ENCODE assay signal across 21 cellular contexts in the genomic region with DNA sequence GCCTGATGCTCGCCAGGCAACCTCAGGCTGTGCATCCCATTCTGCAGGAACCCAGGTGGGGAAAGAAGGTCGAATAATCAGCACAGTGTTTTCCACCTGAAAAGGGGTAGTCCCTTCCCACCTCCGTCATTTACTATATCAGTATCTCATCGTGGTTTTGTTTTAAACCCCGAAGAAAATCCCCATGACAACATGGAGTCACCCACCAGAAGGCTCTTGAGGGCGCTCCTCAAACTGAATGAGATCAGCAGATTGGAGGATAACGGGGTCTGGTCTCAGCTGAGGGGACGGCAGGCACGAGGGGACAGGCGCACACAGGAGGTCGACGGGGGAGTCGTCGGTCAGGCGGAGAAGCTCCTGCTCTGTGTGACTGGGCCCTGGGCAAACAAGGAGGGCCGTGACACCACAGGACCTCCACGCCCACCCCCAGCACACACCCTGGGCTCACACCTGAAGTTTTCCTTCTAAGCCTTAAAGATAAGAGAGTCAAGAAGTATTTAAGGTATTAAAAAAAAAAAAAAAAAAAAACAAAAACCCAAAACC. TPM values are rescaled to one million over a fixed set of nuclear protein-coding genes. Genes with fewer than 3 reads are reported as not detected.
DNase-seq lines count a peak whose midpoint lies in the region; ATAC-seq lines count a peak whose summit lies in the region.
"Had no signal": no experiment of that assay in that cellular context is flagged by ENCODE, and none has a peak within 500 bp of the region (broad histone marks: within the 10 kb centered on the region; RNA-seq: fewer than 3 reads in every experiment).

No MANE protein-coding gene starts in this region.

- H3K27ac Mint-ChIP-seq in activated naive CD4-positive, alpha-beta T cell treated with anti-CD3 and anti-CD28 coated beads for 36 hours: peak overlapping the region; percentile 86
- no peak overlapping the region for H3K27ac Mint-ChIP-seq in activated naive CD4-positive, alpha-beta T cell treated with anti-CD3 and anti-CD28 coated beads, Interleukin-2, amount 10 ng/mL, durations not matched to agents 7 days and 5 days
- H3K27ac Mint-ChIP-seq in activated T-cell treated with anti-CD3 and anti-CD28 coated beads, Interleukin-2, amount 50 U/mL, for 72 hours: peak overlapping the region; percentile 77
- peak overlapping the region; percentile 97 for H3K27ac Mint-ChIP-seq in stimulated activated naive B cell treated with anti-CD40 and anti-IgM and Interleukin-4, amounts not matched to agents 10 μg/mL and 1 μg/mL and 100 μg/mL, for 72 hours

- intact Hi-C loops in activated naive CD4-positive, alpha-beta T cell treated with anti-CD3 and anti-CD28 coated beads for 36 hours (cut with micrococcal nuclease): no loop called here

- CTCF ChIA-PET in activated naive CD4-positive, alpha-beta T cell treated with anti-CD3 and anti-CD28 coated beads for 36 hours (lab: Charles Lee): no interaction called here
- CTCF ChIA-PET in activated naive CD4-positive, alpha-beta T cell treated with anti-CD3 and anti-CD28 coated beads, Interleukin-2, amount 10 ng/mL, durations not matched to agents 7 days and 5 days (lab: Charles Lee): interaction anchor here (1.0 kb wide), 1 partner anchor 35 kb away, joined by 3 read pairs; no protein-coding TSS in a partner anchor

- DNase-seq in activated naive CD4-positive, alpha-beta T cell treated with anti-CD3 and anti-CD28 coated beads for 36 hours: peak; percentile 38
- DNase-seq in activated naive CD4-positive, alpha-beta T cell treated with anti-CD3 and anti-CD28 coated beads, Interleukin-2, amount 10 ng/mL, durations not matched to agents 7 days and 5 days: no peak
- peak; percentile 11 to 41 for DNase-seq in activated T-cell treated with anti-CD3 and anti-CD28 coated beads, Interleukin-2, amount 50 U/mL, for 72 hours
- peak; percentile 35 for DNase-seq in mesenteric fat pad (ENCODE audit: low spot score)
- peak; percentile 27 for DNase-seq in stimulated activated naive B cell treated with anti-CD40 and anti-IgM and Interleukin-4, amounts not matched to agents 10 μg/mL and 1 μg/mL and 100 μg/mL, for 72 hours
- DNase-seq in NCI-H1436 treated with DMSO at 0.1 percent for 48 hours (lab: John Stamatoyannopoulos, UW): no peak
- no peak for DNase-seq in occipital lobe (lab: John Stamatoyannopoulos, UW)
- DNase-seq: activated effector memory CD4-positive, alpha-beta T cell treated with Interleukin-2 at 50 U/mL for 16 hours; Calu3; colonic mucosa; DND-41; effector memory CD4-positive, alpha-beta T cell; foreskin keratinocyte; left colon; NCI-H1048; NCI-H187 treated with DMSO at 0.1 percent for 48 hours; NCI-H526 treated with DMSO at 0.1 percent for 48 hours; stimulated activated CD4-positive, alpha-beta T cell treated with anti-CD3 and anti-CD28 coated beads, Interleukin-4, amount 100 ng/mL, for 4 hours; trophoblast cell had no signal

- H3K4me1 Mint-ChIP-seq in activated naive CD4-positive, alpha-beta T cell treated with anti-CD3 and anti-CD28 coated beads for 36 hours (ENCODE audit: low read depth): peaks cover 13% of the 10 kb centered on the region
- peaks cover 10% of the 10 kb centered on the region for H3K4me1 Mint-ChIP-seq in activated naive CD4-positive, alpha-beta T cell treated with anti-CD3 and anti-CD28 coated beads, Interleukin-2, amount 10 ng/mL, durations not matched to agents 7 days and 5 days
- H3K4me1 Mint-ChIP-seq in activated T-cell treated with anti-CD3 and anti-CD28 coated beads, Interleukin-2, amount 50 U/mL, for 72 hours (ENCODE audit: low read depth): peaks cover 30% of the 10 kb centered on the region
- peaks cover 23 to 50% of the 10 kb centered on the region in 2 donors for H3K4me1 Mint-ChIP-seq in stimulated activated naive B cell treated with anti-CD40 and anti-IgM and Interleukin-4, amounts not matched to agents 10 μg/mL and 1 μg/mL and 100 μg/mL, for 72 hours

- H3K36me3 Mint-ChIP-seq in activated naive CD4-positive, alpha-beta T cell treated with anti-CD3 and anti-CD28 coated beads for 36 hours (ENCODE audit: low read depth): peaks cover 64% of the 10 kb centered on the region
- H3K36me3 Mint-ChIP-seq in activated naive CD4-positive, alpha-beta T cell treated with anti-CD3 and anti-CD28 coated beads, Interleukin-2, amount 10 ng/mL, durations not matched to agents 7 days and 5 days: peaks cover 85% of the 10 kb centered on the region
- H3K36me3 Mint-ChIP-seq in activated T-cell treated with anti-CD3 and anti-CD28 coated beads, Interleukin-2, amount 50 U/mL, for 72 hours (ENCODE audit: insufficient read depth in 2 of 2): peaks cover 17 to 38% of the 10 kb centered on the region in 2 donors
- H3K36me3 Mint-ChIP-seq in stimulated activated naive B cell treated with anti-CD40 and anti-IgM and Interleukin-4, amounts not matched to agents 10 μg/mL and 1 μg/mL and 100 μg/mL, for 72 hours: peaks cover 62 to 71% of the 10 kb centered on the region in 2 donors

- no peaks in the 10 kb centered on the region for H3K27me3 Mint-ChIP-seq in activated naive CD4-positive, alpha-beta T cell treated with anti-CD3 and anti-CD28 coated beads for 36 hours (ENCODE audit: low read depth)
- H3K27me3 Mint-ChIP-seq in activated naive CD4-positive, alpha-beta T cell treated with anti-CD3 and anti-CD28 coated beads, Interleukin-2, amount 10 ng/mL, durations not matched to agents 7 days and 5 days: no peaks in the 10 kb centered on the region
- H3K27me3 Mint-ChIP-seq in activated T-cell treated with anti-CD3 and anti-CD28 coated beads, Interleukin-2, amount 50 U/mL, for 72 hours (ENCODE audit: low read depth): no peaks in the 10 kb centered on the region
- no peaks in the 10 kb centered on the region for H3K27me3 Mint-ChIP-seq in stimulated activated naive B cell treated with anti-CD40 and anti-IgM and Interleukin-4, amounts not matched to agents 10 μg/mL and 1 μg/mL and 100 μg/mL, for 72 hours

- ATAC-seq in activated T-cell treated with anti-CD3 and anti-CD28 coated beads, Interleukin-2, amount 50 U/mL, for 72 hours (replicated peaks in 1 of 2): peak; percentile 79 to 85
- ATAC-seq in stimulated activated naive B cell treated with anti-CD40 and anti-IgM and Interleukin-4, amounts not matched to agents 10 μg/mL and 1 μg/mL and 100 μg/mL, for 72 hours (replicated peaks): peak; percentile 81 to 91
- no peak for ATAC-seq in GM19324 (IDR thresholded peaks at IDR 0.05; ENCODE audit: low FRiP score, unreplicated experiment)
- ATAC-seq: esophagus mucosa, foreskin keratinocyte, left colon had no signal

- no peak overlapping the region for H3K4me3 Mint-ChIP-seq in activated naive CD4-positive, alpha-beta T cell treated with anti-CD3 and anti-CD28 coated beads for 36 hours
- H3K4me3 Mint-ChIP-seq in activated naive CD4-positive, alpha-beta T cell treated with anti-CD3 and anti-CD28 coated beads, Interleukin-2, amount 10 ng/mL, durations not matched to agents 7 days and 5 days: no peak overlapping the region
- H3K4me3 Mint-ChIP-seq in activated T-cell treated with anti-CD3 and anti-CD28 coated beads, Interleukin-2, amount 50 U/mL, for 72 hours: peak overlapping the region; percentile 20 to 52
- H3K4me3 Mint-ChIP-seq in stimulated activated naive B cell treated with anti-CD40 and anti-IgM and Interleukin-4, amounts not matched to agents 10 μg/mL and 1 μg/mL and 100 μg/mL, for 72 hours: peak overlapping the region; percentile 18 to 39

- no peaks in the 10 kb centered on the region for H3K9me3 Mint-ChIP-seq in activated naive CD4-positive, alpha-beta T cell treated with anti-CD3 and anti-CD28 coated beads for 36 hours
- H3K9me3 Mint-ChIP-seq in activated naive CD4-positive, alpha-beta T cell treated with anti-CD3 and anti-CD28 coated beads, Interleukin-2, amount 10 ng/mL, durations not matched to agents 7 days and 5 days: no peaks in the 10 kb centered on the region
- H3K9me3 Mint-ChIP-seq in activated T-cell treated with anti-CD3 and anti-CD28 coated beads, Interleukin-2, amount 50 U/mL, for 72 hours: no peaks in the 10 kb centered on the region
- no peaks in the 10 kb centered on the region for H3K9me3 Mint-ChIP-seq in stimulated activated naive B cell treated with anti-CD40 and anti-IgM and Interleukin-4, amounts not matched to agents 10 μg/mL and 1 μg/mL and 100 μg/mL, for 72 hours

RNA-seq across cellular contexts. Expression of a gene that starts 44.2 kb away (rescaled TPM):
- 10 to 100 TPM; 72.6 to 80.2 TPM for total RNA-seq in activated naive CD4-positive, alpha-beta T cell treated with anti-CD3 and anti-CD28 coated beads for 36 hours
- total RNA-seq in activated T-cell treated with anti-CD3 and anti-CD28 coated beads, Interleukin-2, amount 50 U/mL, for 72 hours: 10 to 100 TPM; 74.3 TPM
- 51.4 TPM for total RNA-seq in mesenteric fat pad
- 24.0 TPM for total RNA-seq in occipital lobe

RNA-seq across cellular contexts. Expression of a gene that starts 51.3 kb away (rescaled TPM):
- total RNA-seq in activated naive CD4-positive, alpha-beta T cell treated with anti-CD3 and anti-CD28 coated beads for 36 hours: 100 to 1,000 TPM; 150 to 161 TPM
- total RNA-seq in activated T-cell treated with anti-CD3 and anti-CD28 coated beads, Interleukin-2, amount 50 U/mL, for 72 hours: 100 to 1,000 TPM; 106 to 122 TPM
- total RNA-seq in mesenteric fat pad (26.8 TPM), occipital lobe (4.2 TPM)

Comparison
In these comparisons a context has a peak if more than half of its experiments do, and no peak if none do; other contexts are left out.
1. DNase-seq: peak in activated naive CD4-positive, alpha-beta T cell treated with anti-CD3 and anti-CD28 coated beads for 36 hours (single experiment), activated T-cell treated with anti-CD3 and anti-CD28 coated beads, Interleukin-2, amount 50 U/mL, for 72 hours (2 of 2), mesenteric fat pad (single experiment) and stimulated activated naive B cell treated with anti-CD40 and anti-IgM and Interleukin-4, amounts not matched to agents 10 μg/mL and 1 μg/mL and 100 μg/mL, for 72 hours (single experiment); none in activated naive CD4-positive, alpha-beta T cell treated with anti-CD3 and anti-CD28 coated beads, Interleukin-2, amount 10 ng/mL, durations not matched to agents 7 days and 5 days (single experiment), NCI-H1436 treated with DMSO at 0.1 percent for 48 hours (single experiment) and occipital lobe (single experiment).
2. H3K4me3 Mint-ChIP-seq: peak in activated T-cell treated with anti-CD3 and anti-CD28 coated beads, Interleukin-2, amount 50 U/mL, for 72 hours (2 of 2) and stimulated activated naive B cell treated with anti-CD40 and anti-IgM and Interleukin-4, amounts not matched to agents 10 μg/mL and 1 μg/mL and 100 μg/mL, for 72 hours (2 of 2); none in activated naive CD4-positive, alpha-beta T cell treated with anti-CD3 and anti-CD28 coated beads for 36 hours (single experiment) and activated naive CD4-positive, alpha-beta T cell treated with anti-CD3 and anti-CD28 coated beads, Interleukin-2, amount 10 ng/mL, durations not matched to agents 7 days and 5 days (single experiment).